1 cellular context compared by ENCODE assay signal in genomic region chr11:108148549-108148948, GRCh38.
TF ChIP-seq lines count a peak whose summit lies in the region.

No MANE protein-coding gene starts in this region.

TF ChIP-seq in K562, 482 proteins besides CTCF, POLR2A, EP300 and RAD21 (continued from another document):
- no peak for TF ChIP-seq AFF1 (IDR thresholded peaks at IDR 0.05; ENCODE audit: low read depth in 1 of 2, partially characterized antibody in 2 of 2)
- TF ChIP-seq ATF6 (CRISPR knock-in tag; IDR thresholded peaks at IDR 0.05): no peak
- peak; percentile 43 for TF ChIP-seq TAL1 (IDR thresholded peaks at IDR 0.05)
- peak; percentile 43 for TF ChIP-seq CBFA2T2 (conservative IDR thresholded peaks at IDR 0.05)
- peak; percentile 47; the same call in 1 of the 2 replicates for TF ChIP-seq TCF3 (CRISPR knock-in tag; IDR thresholded peaks at IDR 0.05)
TF ChIP-seq in K562: peak in this region for 6.
